Comparison of ENCODE assay signal across 20 cellular contexts in the genomic region with DNA sequence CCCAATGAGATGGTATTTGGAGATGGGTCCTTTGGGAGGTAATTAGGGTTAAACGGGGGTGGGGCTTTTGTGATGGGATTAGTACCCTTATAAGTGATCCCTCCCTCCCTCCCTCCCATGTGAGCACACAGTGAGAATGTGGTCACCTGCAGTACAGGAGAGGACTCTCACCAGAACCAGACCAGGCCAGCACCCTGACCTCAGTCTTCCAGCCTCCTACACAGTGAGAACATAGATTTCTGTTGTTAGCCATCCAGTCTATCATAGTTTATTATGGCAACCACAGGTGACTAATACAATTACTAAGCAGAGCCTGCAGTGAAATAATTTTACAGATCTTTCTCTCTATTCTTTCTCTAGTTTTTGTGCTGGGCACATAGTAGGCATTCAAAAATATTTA.
DNase-seq lines count a peak whose midpoint lies in the region; ATAC-seq and TF ChIP-seq lines count a peak whose summit lies in the region.
"Had no signal": no experiment of that assay in that cellular context is flagged by ENCODE, and none has a peak within 500 bp of the region (broad histone marks: within the 10 kb centered on the region; RNA-seq: fewer than 3 reads in every experiment).

No MANE protein-coding gene starts in this region.

- CTCF ChIA-PET in mammary epithelial cell (lab: Charles Lee; ENCODE audit: low non-redundant PET): no interaction called here
- CTCF ChIA-PET in PC-3 (lab: Charles Lee): no interaction called here

- TF ChIP-seq POLR2A in breast epithelium (IDR thresholded peaks at IDR 0.05): no peak

- ATAC-seq in PC-3: peak; percentile 85
- no peak for ATAC-seq in Right ventricle myocardium inferior
- ATAC-seq in HG03571 (IDR thresholded peaks at IDR 0.05; ENCODE audit: unreplicated experiment): no peak
- ATAC-seq: CD8-positive, alpha-beta T cell had no signal

- no peaks in the 10 kb centered on the region for H4K20me1 ChIP-seq in mammary epithelial cell (ENCODE audit: insufficient read depth, low read length)
- H4K20me1 ChIP-seq in PC-3 (ENCODE audit: low read length): no peaks in the 10 kb centered on the region

- in situ Hi-C loops in mammary epithelial cell (cut with MboI; ENCODE audit: low sequenced_read_pairs in 2 of 2): no loop called here

- H3K36me3 ChIP-seq in mammary epithelial cell (ENCODE audit: insufficient read depth, low read length): no peaks in the 10 kb centered on the region
- no peaks in the 10 kb centered on the region for H3K36me3 ChIP-seq in breast epithelium
- no peaks in the 10 kb centered on the region for H3K36me3 ChIP-seq in PC-3 (ENCODE audit: low read depth, low read length)
- H3K36me3 ChIP-seq in subcutaneous abdominal adipose tissue (ENCODE audit: control insufficient read depth in 5 of 5, insufficient read depth in 5 of 5, low read length in 5 of 5): no peaks in the 10 kb centered on the region
- H3K36me3 ChIP-seq: esophagus squamous epithelium, upper lobe of left lung, WERI-Rb-1 had no signal

- no peaks in the 10 kb centered on the region for H3K9me2 ChIP-seq in PC-3 (replicated peaks; ENCODE audit: low read length)

- H3K9ac ChIP-seq in mammary epithelial cell (ENCODE audit: insufficient read depth, low read length) (no peak overlapping the region), PC-3 (ENCODE audit: low read length) (no peak overlapping the region), subcutaneous abdominal adipose tissue (ENCODE audit: low read length in 5 of 5) (no peak overlapping the region)

- intact Hi-C loops in mammary epithelial cell (cut with micrococcal nuclease) (no loop called here), breast epithelium (cut with DNase I; ENCODE audit: low total_unique reads) (no loop called here), PC-3 (cut with micrococcal nuclease) (no loop called here), Right ventricle myocardium inferior (cut with DNase I) (no loop called here)

- TF ChIP-seq CTCF in mammary epithelial cell (conservative IDR thresholded peaks at IDR 0.05 in 1 of 2, IDR thresholded peaks at IDR 0.05 in 1 of 2; ENCODE audit: extremely low read depth in 1 of 2, insufficient read depth in 1 of 2, low read depth in 1 of 2, low read length in 2 of 2) (no peak), breast epithelium (IDR thresholded peaks at IDR 0.05) (no peak), PC-3 (conservative IDR thresholded peaks at IDR 0.05; ENCODE audit: low read depth, low read length) (no peak)

- no CpG with 5 or more reads among the region's 1 CpG for WGBS in mammary epithelial cell (ENCODE audit: low coverage, missing lambda C conversion rate)

- POLR2A ChIA-PET in PC-3 (lab: Charles Lee; ENCODE audit: unreplicated experiment): no interaction called here

- H3K9me3 ChIP-seq in mammary epithelial cell (replicated peaks; ENCODE audit: insufficient read depth, low read length) (no peaks in the 10 kb centered on the region), breast epithelium (no peaks in the 10 kb centered on the region), PC-3 (ENCODE audit: low read length) (no peaks in the 10 kb centered on the region), subcutaneous abdominal adipose tissue (ENCODE audit: control insufficient read depth in 5 of 5, low read length in 5 of 5) (peaks cover 0 to 4% (median 0%) of the 10 kb centered on the region in 5 donors)
- H3K9me3 ChIP-seq: esophagus squamous epithelium, upper lobe of left lung had no signal

- H3F3A ChIP-seq in PC-3 (ENCODE audit: low read length, unreplicated experiment): no peaks in the 10 kb centered on the region

- peaks cover 21% of the 10 kb centered on the region for H3K4me1 ChIP-seq in mammary epithelial cell (ENCODE audit: insufficient read depth, low read length)
- no peaks in the 10 kb centered on the region for H3K4me1 ChIP-seq in breast epithelium
- H3K4me1 ChIP-seq in PC-3 (ENCODE audit: insufficient read depth, low read length): peaks cover 19% of the 10 kb centered on the region
- H3K4me1 ChIP-seq in subcutaneous abdominal adipose tissue (ENCODE audit: control insufficient read depth in 5 of 5, insufficient read depth in 5 of 5, low read length in 5 of 5): peaks cover 5 to 64% (median 30%) of the 10 kb centered on the region in 5 donors

- no peak overlapping the region for H3K4me3 ChIP-seq in mammary epithelial cell (replicated peaks in 1 of 3; ENCODE audit: insufficient read depth in 1 of 3, low read depth in 2 of 3, low read length in 3 of 3)
- no peak overlapping the region for H3K4me3 ChIP-seq in breast epithelium
- H3K4me3 ChIP-seq in PC-3 (ENCODE audit: low read length): no peak overlapping the region
- no peak overlapping the region for H3K4me3 ChIP-seq in subcutaneous abdominal adipose tissue (ENCODE audit: low read depth in 1 of 5, low read length in 5 of 5)
- H3K4me3 ChIP-seq: esophagus squamous epithelium, hepatocyte, upper lobe of left lung had no signal

- H3K27me3 ChIP-seq in mammary epithelial cell (ENCODE audit: insufficient read depth, low read length) (no peaks in the 10 kb centered on the region), breast epithelium (no peaks in the 10 kb centered on the region), PC-3 (ENCODE audit: low read length) (no peaks in the 10 kb centered on the region), subcutaneous abdominal adipose tissue (ENCODE audit: control insufficient read depth in 5 of 5, insufficient read depth in 4 of 5, low read length in 5 of 5) (no peaks in the 10 kb centered on the region)
- H3K27me3 ChIP-seq: hepatocyte, upper lobe of left lung had no signal

- no peak overlapping the region for H2AFZ ChIP-seq in mammary epithelial cell (ENCODE audit: low read depth, low read length)
- no peak overlapping the region for H2AFZ ChIP-seq in PC-3 (ENCODE audit: low read length)
- H2AFZ ChIP-seq: hepatocyte had no signal

- DNase-seq in mammary epithelial cell: peak; percentile 76
- no peak for DNase-seq in breast epithelium (ENCODE audit: low spot score in 2 of 2)
- DNase-seq in PC-3: peak; percentile 70
- peak; percentile 69 for DNase-seq in glomerular visceral epithelial cell (ENCODE audit: extremely low spot score)
- DNase-seq in Right ventricle myocardium inferior (ENCODE audit: missing footprints): no peak
- no peak for DNase-seq in NCI-H2196 treated with DMSO at 0.1 percent for 48 hours (lab: John Stamatoyannopoulos, UW; ENCODE audit: unreplicated experiment)
- DNase-seq: activated naive CD4-positive, alpha-beta T cell; CD8-positive, alpha-beta T cell; dermis blood vessel endothelial cell; esophagus squamous epithelium; GDM1; NCI-H187; NCI-H524; posterior cingulate gyrus; small intestine; upper lobe of left lung; WERI-Rb-1 had no signal

- no peaks in the 10 kb centered on the region for H3K79me2 ChIP-seq in mammary epithelial cell (ENCODE audit: insufficient read depth, low read length)
- H3K79me2 ChIP-seq in PC-3 (ENCODE audit: low read length): no peaks in the 10 kb centered on the region
- H3K79me2 ChIP-seq: hepatocyte had no signal

- H3K27ac ChIP-seq in mammary epithelial cell (ENCODE audit: insufficient read depth, low read depth, low read length) (peak overlapping the region; percentile 51), breast epithelium (no peak overlapping the region), PC-3 (ENCODE audit: low read length) (no peak overlapping the region), subcutaneous abdominal adipose tissue (ENCODE audit: low read depth, low read length) (peak overlapping the region; percentile 45)
- H3K27ac ChIP-seq: esophagus squamous epithelium, hepatocyte, upper lobe of left lung, WERI-Rb-1 had no signal

- no peak overlapping the region for H3K4me2 ChIP-seq in mammary epithelial cell (ENCODE audit: insufficient read depth, low read depth, low read length)
- no peak overlapping the region for H3K4me2 ChIP-seq in PC-3 (ENCODE audit: low read length)
- H3K4me2 ChIP-seq: hepatocyte had no signal

- no TSS peak for BruUV-seq in mammary epithelial cell (replicated peaks; lab: Mats Ljungman, UMichigan)
- no TSS peak for BruUV-seq in PC-3 (replicated peaks; lab: Mats Ljungman, UMichigan)

- dilution Hi-C loops in mammary epithelial cell (cut with HindIII; ENCODE audit: low sequenced_read_pairs): no loop called here

Comparison
In these comparisons a context has a peak if more than half of its experiments do, and no peak if none do; other contexts are left out.
1. DNase-seq: peak in mammary epithelial cell (single experiment), PC-3 (single experiment) and glomerular visceral epithelial cell (single experiment); none in breast epithelium (0 of 2), Right ventricle myocardium inferior (single experiment) and NCI-H2196 treated with DMSO at 0.1 percent for 48 hours (single experiment).
2. H3K27ac ChIP-seq: peak in mammary epithelial cell (single experiment) and subcutaneous abdominal adipose tissue (single experiment); none in breast epithelium (0 of 2) and PC-3 (single experiment).